ENCODE assay signal across 1 cellular context in the genomic region with DNA sequence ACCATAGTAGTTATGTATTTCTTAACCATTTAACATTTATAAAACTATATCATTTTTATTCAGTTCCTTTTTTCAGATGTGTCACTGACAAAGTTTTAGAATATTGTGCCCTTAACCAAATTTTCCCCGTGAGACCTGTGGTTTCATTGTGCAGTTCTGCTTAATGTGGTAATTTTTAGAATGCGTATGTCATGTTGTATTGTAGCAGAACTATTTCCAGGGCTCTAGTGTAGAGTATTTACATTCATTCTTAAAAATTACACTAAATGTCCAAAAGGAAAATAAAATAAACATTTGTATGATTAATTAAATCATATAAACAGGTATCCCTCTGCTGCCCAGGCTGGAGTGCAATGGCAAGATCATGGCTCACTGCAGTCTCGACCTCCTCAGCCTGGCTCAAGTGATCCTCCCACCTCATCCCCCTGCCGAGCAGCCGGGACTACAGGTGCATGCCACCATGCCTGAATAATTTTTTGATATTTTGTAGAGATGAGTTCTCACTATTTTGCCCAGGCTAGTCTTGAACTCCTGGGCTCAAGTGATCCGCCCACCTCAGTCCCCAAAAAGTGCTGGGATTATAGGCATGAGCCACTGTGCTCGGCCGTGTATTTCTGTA.
TF ChIP-seq lines count a peak whose summit lies in the region.

No MANE protein-coding gene starts in this region.

TF ChIP-seq in GM12878, 131 proteins besides CTCF, POLR2A, EP300 and RAD21 (continued from another document):
- TF ChIP-seq RUNX3 (IDR thresholded peaks at IDR 0.05; ENCODE audit: low read length): peak; percentile 67; the same call in 1 of the 2 replicates
- TF ChIP-seq CBFB (IDR thresholded peaks at IDR 0.05; ENCODE audit: low read depth): no peak
- no peak for TF ChIP-seq SMAD1 (IDR thresholded peaks at IDR 0.05; ENCODE audit: low read depth, partially characterized antibody)
- no peak for TF ChIP-seq NRF1 (conservative IDR thresholded peaks at IDR 0.05; ENCODE audit: low read depth, low read length)
- no peak for TF ChIP-seq IRF4 (IDR thresholded peaks at IDR 0.05; ENCODE audit: low read depth, low read length)
- TF ChIP-seq ATF7 (IDR thresholded peaks at IDR 0.05; ENCODE audit: low read depth): 0 out of 2 replicates have a peak, but pooled peaks have one; percentile 36
- TF ChIP-seq SREBF1 (IDR thresholded peaks at IDR 0.05; ENCODE audit: low read length): no peak
- TF ChIP-seq MEF2B (IDR thresholded peaks at IDR 0.05; ENCODE audit: partially characterized antibody, poor library complexity, severe bottlenecking): peak; percentile 40
- TF ChIP-seq NR2C1 (IDR thresholded peaks at IDR 0.05): no peak
- TF ChIP-seq, protein P1, sequence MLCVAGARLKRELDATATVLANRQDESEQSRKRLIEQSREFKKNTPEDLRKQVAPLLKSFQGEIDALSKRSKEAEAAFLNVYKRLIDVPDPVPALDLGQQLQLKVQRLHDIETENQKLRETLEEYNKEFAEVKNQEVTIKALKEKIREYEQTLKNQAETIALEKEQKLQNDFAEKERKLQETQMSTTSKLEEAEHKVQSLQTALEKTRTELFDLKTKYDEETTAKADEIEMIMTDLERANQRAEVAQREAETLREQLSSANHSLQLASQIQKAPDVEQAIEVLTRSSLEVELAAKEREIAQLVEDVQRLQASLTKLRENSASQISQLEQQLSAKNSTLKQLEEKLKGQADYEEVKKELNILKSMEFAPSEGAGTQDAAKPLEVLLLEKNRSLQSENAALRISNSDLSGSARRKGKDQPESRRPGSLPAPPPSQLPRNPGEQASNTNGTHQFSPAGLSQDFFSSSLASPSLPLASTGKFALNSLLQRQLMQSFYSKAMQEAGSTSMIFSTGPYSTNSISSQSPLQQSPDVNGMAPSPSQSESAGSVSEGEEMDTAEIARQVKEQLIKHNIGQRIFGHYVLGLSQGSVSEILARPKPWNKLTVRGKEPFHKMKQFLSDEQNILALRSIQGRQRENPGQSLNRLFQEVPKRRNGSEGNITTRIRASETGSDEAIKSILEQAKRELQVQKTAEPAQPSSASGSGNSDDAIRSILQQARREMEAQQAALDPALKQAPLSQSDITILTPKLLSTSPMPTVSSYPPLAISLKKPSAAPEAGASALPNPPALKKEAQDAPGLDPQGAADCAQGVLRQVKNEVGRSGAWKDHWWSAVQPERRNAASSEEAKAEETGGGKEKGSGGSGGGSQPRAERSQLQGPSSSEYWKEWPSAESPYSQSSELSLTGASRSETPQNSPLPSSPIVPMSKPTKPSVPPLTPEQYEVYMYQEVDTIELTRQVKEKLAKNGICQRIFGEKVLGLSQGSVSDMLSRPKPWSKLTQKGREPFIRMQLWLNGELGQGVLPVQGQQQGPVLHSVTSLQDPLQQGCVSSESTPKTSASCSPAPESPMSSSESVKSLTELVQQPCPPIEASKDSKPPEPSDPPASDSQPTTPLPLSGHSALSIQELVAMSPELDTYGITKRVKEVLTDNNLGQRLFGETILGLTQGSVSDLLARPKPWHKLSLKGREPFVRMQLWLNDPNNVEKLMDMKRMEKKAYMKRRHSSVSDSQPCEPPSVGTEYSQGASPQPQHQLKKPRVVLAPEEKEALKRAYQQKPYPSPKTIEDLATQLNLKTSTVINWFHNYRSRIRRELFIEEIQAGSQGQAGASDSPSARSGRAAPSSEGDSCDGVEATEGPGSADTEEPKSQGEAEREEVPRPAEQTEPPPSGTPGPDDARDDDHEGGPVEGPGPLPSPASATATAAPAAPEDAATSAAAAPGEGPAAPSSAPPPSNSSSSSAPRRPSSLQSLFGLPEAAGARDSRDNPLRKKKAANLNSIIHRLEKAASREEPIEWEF (IDR thresholded peaks at IDR 0.05; ENCODE audit: insufficient replicate concordance, low read depth, low read length): no peak
- no peak for TF ChIP-seq RBBP5 (conservative IDR thresholded peaks at IDR 0.05)
- TF ChIP-seq ZBED1 (IDR thresholded peaks at IDR 0.05; ENCODE audit: borderline replicate concordance): no peak
- TF ChIP-seq SPI1 (IDR thresholded peaks at IDR 0.05; ENCODE audit: borderline replicate concordance, insufficient read depth, low read depth, low read length): peak; percentile 43; the same call in 1 of the 2 replicates
- TF ChIP-seq, protein P2, sequence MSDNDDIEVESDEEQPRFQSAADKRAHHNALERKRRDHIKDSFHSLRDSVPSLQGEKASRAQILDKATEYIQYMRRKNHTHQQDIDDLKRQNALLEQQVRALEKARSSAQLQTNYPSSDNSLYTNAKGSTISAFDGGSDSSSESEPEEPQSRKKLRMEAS (IDR thresholded peaks at IDR 0.05; ENCODE audit: low read depth, low read length): no peak
- TF ChIP-seq, protein P3, sequence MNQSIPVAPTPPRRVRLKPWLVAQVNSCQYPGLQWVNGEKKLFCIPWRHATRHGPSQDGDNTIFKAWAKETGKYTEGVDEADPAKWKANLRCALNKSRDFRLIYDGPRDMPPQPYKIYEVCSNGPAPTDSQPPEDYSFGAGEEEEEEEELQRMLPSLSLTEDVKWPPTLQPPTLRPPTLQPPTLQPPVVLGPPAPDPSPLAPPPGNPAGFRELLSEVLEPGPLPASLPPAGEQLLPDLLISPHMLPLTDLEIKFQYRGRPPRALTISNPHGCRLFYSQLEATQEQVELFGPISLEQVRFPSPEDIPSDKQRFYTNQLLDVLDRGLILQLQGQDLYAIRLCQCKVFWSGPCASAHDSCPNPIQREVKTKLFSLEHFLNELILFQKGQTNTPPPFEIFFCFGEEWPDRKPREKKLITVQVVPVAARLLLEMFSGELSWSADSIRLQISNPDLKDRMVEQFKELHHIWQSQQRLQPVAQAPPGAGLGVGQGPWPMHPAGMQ (IDR thresholded peaks at IDR 0.05; ENCODE audit: borderline replicate concordance): no peak
- TF ChIP-seq, protein P4, sequence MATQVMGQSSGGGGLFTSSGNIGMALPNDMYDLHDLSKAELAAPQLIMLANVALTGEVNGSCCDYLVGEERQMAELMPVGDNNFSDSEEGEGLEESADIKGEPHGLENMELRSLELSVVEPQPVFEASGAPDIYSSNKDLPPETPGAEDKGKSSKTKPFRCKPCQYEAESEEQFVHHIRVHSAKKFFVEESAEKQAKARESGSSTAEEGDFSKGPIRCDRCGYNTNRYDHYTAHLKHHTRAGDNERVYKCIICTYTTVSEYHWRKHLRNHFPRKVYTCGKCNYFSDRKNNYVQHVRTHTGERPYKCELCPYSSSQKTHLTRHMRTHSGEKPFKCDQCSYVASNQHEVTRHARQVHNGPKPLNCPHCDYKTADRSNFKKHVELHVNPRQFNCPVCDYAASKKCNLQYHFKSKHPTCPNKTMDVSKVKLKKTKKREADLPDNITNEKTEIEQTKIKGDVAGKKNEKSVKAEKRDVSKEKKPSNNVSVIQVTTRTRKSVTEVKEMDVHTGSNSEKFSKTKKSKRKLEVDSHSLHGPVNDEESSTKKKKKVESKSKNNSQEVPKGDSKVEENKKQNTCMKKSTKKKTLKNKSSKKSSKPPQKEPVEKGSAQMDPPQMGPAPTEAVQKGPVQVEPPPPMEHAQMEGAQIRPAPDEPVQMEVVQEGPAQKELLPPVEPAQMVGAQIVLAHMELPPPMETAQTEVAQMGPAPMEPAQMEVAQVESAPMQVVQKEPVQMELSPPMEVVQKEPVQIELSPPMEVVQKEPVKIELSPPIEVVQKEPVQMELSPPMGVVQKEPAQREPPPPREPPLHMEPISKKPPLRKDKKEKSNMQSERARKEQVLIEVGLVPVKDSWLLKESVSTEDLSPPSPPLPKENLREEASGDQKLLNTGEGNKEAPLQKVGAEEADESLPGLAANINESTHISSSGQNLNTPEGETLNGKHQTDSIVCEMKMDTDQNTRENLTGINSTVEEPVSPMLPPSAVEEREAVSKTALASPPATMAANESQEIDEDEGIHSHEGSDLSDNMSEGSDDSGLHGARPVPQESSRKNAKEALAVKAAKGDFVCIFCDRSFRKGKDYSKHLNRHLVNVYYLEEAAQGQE (IDR thresholded peaks at IDR 0.05; ENCODE audit: low read depth, low read length): no peak
